In genomic region chr10:16116404-16117304, GRCh38 we compare ENCODE assay signal across 8 cellular contexts.
DNase-seq lines count a peak whose midpoint lies in the region; ATAC-seq and TF ChIP-seq lines count a peak whose summit lies in the region.

No MANE protein-coding gene starts in this region.

- DNase-seq in D341Med (ENCODE audit: low spot score), result peak; percentile 49
- DNase-seq in NCI-H345 treated with DMSO at 0.1 percent for 48 hours (lab: John Stamatoyannopoulos, UW; ENCODE audit: unreplicated experiment), result peak; percentile 0
- DNase-seq in erythroblast (lab: John Stamatoyannopoulos, UW), result peak; percentile 6 to 26
- DNase-seq in NCI-H2107 treated with DMSO at 0.1 percent for 48 hours (lab: John Stamatoyannopoulos, UW; ENCODE audit: unreplicated experiment), result no peak
- DNase-seq in activated CD8-positive, alpha-beta memory T cell treated with anti-CD3 and anti-CD28 coated beads, Interleukin-2, amount 50 U/mL, for 48 hours, result no peak
- no peak for DNase-seq in DMS153 (lab: John Stamatoyannopoulos, UW)

- no peak for TF ChIP-seq POLR2A in erythroblast (IDR thresholded peaks at IDR 0.05; ENCODE audit: low read length)

- peak; percentile 78 for ATAC-seq in GM19395 (IDR thresholded peaks at IDR 0.05; ENCODE audit: unreplicated experiment)
- ATAC-seq in HG03097 (IDR thresholded peaks at IDR 0.05; ENCODE audit: low FRiP score, unreplicated experiment), result no peak

Comparison
In these comparisons a context has a peak if more than half of its experiments do, and no peak if none do; other contexts are left out.
1. DNase-seq: peak in D341Med (single experiment), NCI-H345 treated with DMSO at 0.1 percent for 48 hours (single experiment) and erythroblast (2 of 2); none in NCI-H2107 treated with DMSO at 0.1 percent for 48 hours (single experiment), activated CD8-positive, alpha-beta memory T cell treated with anti-CD3 and anti-CD28 coated beads, Interleukin-2, amount 50 U/mL, for 48 hours (single experiment) and DMS153 (single experiment).